Comparison of ENCODE assay signal across 28 cellular contexts in genomic region chr1:37123266-37123665, GRCh38.
DNase-seq lines count a peak whose midpoint lies in the region; ATAC-seq, FAIRE-seq and TF ChIP-seq lines count a peak whose summit lies in the region.
"Had no signal": no experiment of that assay in that cellular context is flagged by ENCODE, and none has a peak within 500 bp of the region (broad histone marks: within the 10 kb centered on the region; RNA-seq: fewer than 3 reads in every experiment).

No MANE protein-coding gene starts in this region.

- no peak overlapping the region for H3K23ac ChIP-seq in H1 (ENCODE audit: insufficient read length)
- H3K23ac ChIP-seq in neuronal stem cell (ENCODE audit: low read depth, low read length, poor library complexity) = no peak overlapping the region

- H2BK5ac ChIP-seq in H1 (ENCODE audit: low read depth, low read length) = no peak overlapping the region
- H2BK5ac ChIP-seq in neuronal stem cell (ENCODE audit: low read length) = no peak overlapping the region

- H3K4me1 ChIP-seq in NT2/D1 (ENCODE audit: insufficient read depth, insufficient read length) = peaks cover 6% of the 10 kb centered on the region
- H3K4me1 ChIP-seq in H1 (replicated peaks in 1 of 4; ENCODE audit: control insufficient read depth in 3 of 4, insufficient read depth in 4 of 4, low read length in 3 of 4) = no peaks in the 10 kb centered on the region
- H3K4me1 ChIP-seq in neuronal stem cell (ENCODE audit: control insufficient read depth in 2 of 2, insufficient read depth in 1 of 2, low read depth in 1 of 2, low read length in 2 of 2) = peaks cover 0 to 11% of the 10 kb centered on the region in 2 donors
- H3K4me1 ChIP-seq: BLaER1, breast epithelium had no signal

- H3K27ac ChIP-seq in H1 (ENCODE audit: low read depth, low read length) (no peak overlapping the region), neuronal stem cell (replicated peaks; ENCODE audit: low read length) (no peak overlapping the region)
- H3K27ac ChIP-seq: BLaER1, breast epithelium, dorsolateral prefrontal cortex, epithelial cell of prostate, RWPE1, tibial nerve had no signal

- DNase-seq in DMS79 (lab: John Stamatoyannopoulos, UW) = peak; percentile 36
- peak; percentile 16 for DNase-seq in NT2/D1 (ENCODE audit: low read depth, low spot score)
- DNase-seq in H1 (ENCODE audit: low read depth in 1 of 2, low spot score in 2 of 2) = no peak
- DNase-seq in neuronal stem cell (ENCODE audit: low spot score) = peak; percentile 11
- DNase-seq in type B pancreatic cell (ENCODE audit: extremely low spot score, unreplicated experiment) = no peak
- no peak for DNase-seq in endothelial cell (ENCODE audit: low spot score)
- DNase-seq in activated naive CD4-positive, alpha-beta T cell treated with anti-CD3 and anti-CD28 coated beads, Interleukin-2, amount 10 ng/mL, durations not matched to agents 7 days and 5 days = no peak
- DNase-seq: activated CD4-positive, alpha-beta T cell treated with anti-CD3 and anti-CD28 coated beads for 4 hours; activated CD8-positive, alpha-beta T cell treated with anti-CD3 and anti-CD28 coated beads, Interleukin-2, amount 10 ng/mL, durations not matched to agents 7 days and 5 days; amygdala; DMS53; dorsolateral prefrontal cortex; NCI-H1092; NCI-H1694 treated with DMSO at 0.1 percent for 48 hours; NCI-H2171; NCI-H510A treated with DMSO at 0.1 percent for 48 hours; nucleus accumbens had no signal

- H3K4ac ChIP-seq in H1 (replicated peaks; ENCODE audit: insufficient read length, low read depth, low read length) (no peak overlapping the region), neuronal stem cell (ENCODE audit: low read length) (no peak overlapping the region)

- H3K14ac ChIP-seq in H1 (ENCODE audit: insufficient read length) (no peak overlapping the region), neuronal stem cell (ENCODE audit: low read length) (no peak overlapping the region)

- no peaks in the 10 kb centered on the region for H3K23me2 ChIP-seq in H1 (ENCODE audit: low read depth, low read length)

- H2BK120ac ChIP-seq in H1 (replicated peaks; ENCODE audit: low read depth, low read length) (no peak overlapping the region), neuronal stem cell (ENCODE audit: low read depth, low read length) (no peak overlapping the region)

- H4K91ac ChIP-seq in H1 (replicated peaks; ENCODE audit: insufficient read length, low read length) = no peak overlapping the region
- no peak overlapping the region for H4K91ac ChIP-seq in neuronal stem cell (ENCODE audit: low read depth, low read length, poor library complexity)

- H3K27ac Mint-ChIP-seq in type B pancreatic cell (no peak overlapping the region), endothelial cell (ENCODE audit: unreplicated experiment) (no peak overlapping the region)
- H3K27ac Mint-ChIP-seq in activated naive CD4-positive, alpha-beta T cell treated with anti-CD3 and anti-CD28 coated beads, Interleukin-2, amount 10 ng/mL, durations not matched to agents 7 days and 5 days = no peak overlapping the region
- H3K27ac Mint-ChIP-seq: activated CD8-positive, alpha-beta T cell treated with anti-CD3 and anti-CD28 coated beads, Interleukin-2, amount 10 ng/mL, durations not matched to agents 7 days and 5 days; activated naive CD4-positive, alpha-beta T cell treated with anti-CD3 and anti-CD28 coated beads, Interleukin-2, amount 50 U/mL, for 72 hours; IgD-negative memory B cell; progenitor cell of endocrine pancreas; stimulated activated effector memory CD8-positive, alpha-beta T cell treated with anti-CD3 and anti-CD28 coated beads, Interleukin-12 subunit alpha, Interleukin-12 subunit beta, amount 100 ng/mL, for 72 hours had no signal

- H3K79me1 ChIP-seq in H1 (ENCODE audit: low read depth, low read length) = no peaks in the 10 kb centered on the region
- H3K79me1 ChIP-seq in neuronal stem cell (ENCODE audit: low read depth, low read length) = no peaks in the 10 kb centered on the region

- no peak overlapping the region for H2BK15ac ChIP-seq in H1 (ENCODE audit: low read length)
- no peak overlapping the region for H2BK15ac ChIP-seq in neuronal stem cell (ENCODE audit: low read length)

- H3K27me3 ChIP-seq in NT2/D1 (ENCODE audit: insufficient read depth, insufficient read length) (no peaks in the 10 kb centered on the region), H1 (replicated peaks in 1 of 4; ENCODE audit: control insufficient read depth in 3 of 4, extremely low read depth in 1 of 4, insufficient read depth in 3 of 4, low read length in 3 of 4) (no peaks in the 10 kb centered on the region; a peak in 1 of 7 replicates), neuronal stem cell (ENCODE audit: control insufficient read depth in 3 of 3, insufficient read depth in 3 of 3, low read depth in 1 of 3, low read length in 3 of 3) (no peaks in the 10 kb centered on the region)
- H3K27me3 ChIP-seq: BLaER1, breast epithelium, tibial nerve had no signal

- TF ChIP-seq CTCF in H1 (IDR thresholded peaks at IDR 0.05; ENCODE audit: control extremely low read depth in 1 of 3, insufficient read depth in 1 of 3, low read depth in 1 of 3, low read length in 3 of 3) (no peak), type B pancreatic cell (conservative IDR thresholded peaks at IDR 0.05) (no peak), endothelial cell (IDR thresholded peaks at IDR 0.05; ENCODE audit: unreplicated experiment) (no peak)

- FAIRE-seq in H1 (lab: Jason Lieb, UNC) = no peak
- FAIRE-seq: keratinocyte had no signal

- H2AK5ac ChIP-seq in H1 (ENCODE audit: low read depth, low read length) = no peak overlapping the region
- no peak overlapping the region for H2AK5ac ChIP-seq in neuronal stem cell (ENCODE audit: low read depth, low read length)

- no peak for ATAC-seq in GM19463 (IDR thresholded peaks at IDR 0.05; ENCODE audit: unreplicated experiment)
- ATAC-seq: activated CD8-positive, alpha-beta T cell treated with anti-CD3 and anti-CD28 coated beads, Interleukin-2, amount 10 ng/mL, durations not matched to agents 7 days and 5 days; activated naive CD4-positive, alpha-beta T cell treated with anti-CD3 and anti-CD28 coated beads, Interleukin-2, amount 50 U/mL, for 72 hours; stimulated activated effector memory CD8-positive, alpha-beta T cell treated with anti-CD3 and anti-CD28 coated beads, Interleukin-12 subunit alpha, Interleukin-12 subunit beta, amount 100 ng/mL, for 72 hours had no signal

- H2AFZ ChIP-seq in H1 (ENCODE audit: low read length) = no peak overlapping the region; the same call in 1 of the 2 replicates
- no peak overlapping the region for H2AFZ ChIP-seq in neuronal stem cell (ENCODE audit: low read length)

- H3K56ac ChIP-seq in H1 (replicated peaks; ENCODE audit: insufficient read length, low read depth, low read length) = no peak overlapping the region

- H3K27me3 Mint-ChIP-seq in type B pancreatic cell = peaks cover 25% of the 10 kb centered on the region
- H3K27me3 Mint-ChIP-seq in endothelial cell (ENCODE audit: unreplicated experiment) = peaks cover 6% of the 10 kb centered on the region
- H3K27me3 Mint-ChIP-seq in activated naive CD4-positive, alpha-beta T cell treated with anti-CD3 and anti-CD28 coated beads, Interleukin-2, amount 10 ng/mL, durations not matched to agents 7 days and 5 days = peaks cover 8% of the 10 kb centered on the region

- TF ChIP-seq POLR2A in H1 (IDR thresholded peaks at IDR 0.05; ENCODE audit: control extremely low read depth in 1 of 2, low read depth in 2 of 2, low read length in 2 of 2) = no peak

- no peak overlapping the region for H2BK20ac ChIP-seq in H1 (ENCODE audit: low read length)

- H3K36me3 Mint-ChIP-seq in type B pancreatic cell (no peaks in the 10 kb centered on the region), endothelial cell (ENCODE audit: low read depth, unreplicated experiment) (no peaks in the 10 kb centered on the region)
- H3K36me3 Mint-ChIP-seq in activated naive CD4-positive, alpha-beta T cell treated with anti-CD3 and anti-CD28 coated beads, Interleukin-2, amount 10 ng/mL, durations not matched to agents 7 days and 5 days = no peaks in the 10 kb centered on the region
- H3K36me3 Mint-ChIP-seq: activated naive CD4-positive, alpha-beta T cell treated with anti-CD3 and anti-CD28 coated beads, Interleukin-2, amount 50 U/mL, for 72 hours; stimulated activated effector memory CD8-positive, alpha-beta T cell treated with anti-CD3 and anti-CD28 coated beads, Interleukin-12 subunit alpha, Interleukin-12 subunit beta, amount 100 ng/mL, for 72 hours had no signal

- no peaks in the 10 kb centered on the region for H4K20me1 ChIP-seq in H1 (replicated peaks in 1 of 2; ENCODE audit: control insufficient read depth in 1 of 2, insufficient read depth in 2 of 2, low read length in 2 of 2)
- H4K20me1 ChIP-seq: BLaER1 had no signal

- H3K4me3 Mint-ChIP-seq in type B pancreatic cell (no peak overlapping the region), endothelial cell (ENCODE audit: unreplicated experiment) (no peak overlapping the region)
- no peak overlapping the region for H3K4me3 Mint-ChIP-seq in activated naive CD4-positive, alpha-beta T cell treated with anti-CD3 and anti-CD28 coated beads, Interleukin-2, amount 10 ng/mL, durations not matched to agents 7 days and 5 days
- H3K4me3 Mint-ChIP-seq: activated CD8-positive, alpha-beta T cell treated with anti-CD3 and anti-CD28 coated beads, Interleukin-2, amount 10 ng/mL, durations not matched to agents 7 days and 5 days; IgD-negative memory B cell; stimulated activated effector memory CD8-positive, alpha-beta T cell treated with anti-CD3 and anti-CD28 coated beads, Interleukin-12 subunit alpha, Interleukin-12 subunit beta, amount 100 ng/mL, for 72 hours had no signal

- CTCF ChIA-PET in H1 (lab: Charles Lee; ENCODE audit: partially characterized antibody) = interaction anchor here (0.8 to 2.6 kb wide), 5 partner anchors 30 to 513 kb away, joined by 3 to 10 read pairs (median 3); no protein-coding TSS in a partner anchor
- CTCF ChIA-PET in activated naive CD4-positive, alpha-beta T cell treated with anti-CD3 and anti-CD28 coated beads, Interleukin-2, amount 10 ng/mL, durations not matched to agents 7 days and 5 days (lab: Charles Lee) = no interaction called here

- peaks cover 4% of the 10 kb centered on the region for H3K4me1 Mint-ChIP-seq in type B pancreatic cell (ENCODE audit: unreplicated experiment)
- no peaks in the 10 kb centered on the region for H3K4me1 Mint-ChIP-seq in endothelial cell (ENCODE audit: unreplicated experiment)
- H3K4me1 Mint-ChIP-seq in activated naive CD4-positive, alpha-beta T cell treated with anti-CD3 and anti-CD28 coated beads, Interleukin-2, amount 10 ng/mL, durations not matched to agents 7 days and 5 days = no peaks in the 10 kb centered on the region
- H3K4me1 Mint-ChIP-seq: stimulated activated effector memory CD8-positive, alpha-beta T cell treated with anti-CD3 and anti-CD28 coated beads, Interleukin-12 subunit alpha, Interleukin-12 subunit beta, amount 100 ng/mL, for 72 hours had no signal

- no peak overlapping the region for H4K5ac ChIP-seq in H1 (ENCODE audit: insufficient read length, low read depth, low read length)

- H2BK12ac ChIP-seq in H1 (ENCODE audit: low read depth, low read length) = no peak overlapping the region
- no peak overlapping the region for H2BK12ac ChIP-seq in neuronal stem cell (ENCODE audit: low read length)

- H3K4me3 ChIP-seq in NT2/D1 (ENCODE audit: insufficient read length, low read depth) = no peak overlapping the region
- no peak overlapping the region for H3K4me3 ChIP-seq in H1 (ENCODE audit: extremely low read depth in 1 of 4, insufficient read depth in 2 of 4, low read depth in 3 of 4, low read length in 4 of 4)
- H3K4me3 ChIP-seq in neuronal stem cell (ENCODE audit: low read length in 2 of 2) = no peak overlapping the region
- H3K4me3 ChIP-seq: BLaER1, breast epithelium, dorsolateral prefrontal cortex, tibial nerve had no signal

- WGBS in H1 (ENCODE audit: extremely low coverage in 1 of 2, insufficient coverage in 1 of 2, insufficient read length in 1 of 2, insufficient replicate concordance in 2 of 2, low coverage in 1 of 2, low lambda C conversion rate in 2 of 2, missing lambda C conversion rate in 1 of 2), 2 experiments = 81% methylated on average over 4 of the region's 4 CpGs; no CpG with 5 or more reads in 1 of the 2 experiments
- no CpG with 5 or more reads among the region's 4 CpGs for WGBS in neuronal stem cell (ENCODE audit: extremely low coverage in 2 of 2, insufficient read length in 2 of 2, insufficient replicate concordance in 1 of 2), 2 donors

- H3K9ac ChIP-seq in NT2/D1 (ENCODE audit: insufficient read length, low read depth) = no peak overlapping the region
- no peak overlapping the region for H3K9ac ChIP-seq in H1 (replicated peaks in 1 of 4; ENCODE audit: extremely low read depth in 1 of 4, low read depth in 3 of 4, low read length in 3 of 4)
- no peak overlapping the region for H3K9ac ChIP-seq in neuronal stem cell (ENCODE audit: low read depth, low read length, poor library complexity)
- H3K9ac ChIP-seq: BLaER1 had no signal

- no peaks in the 10 kb centered on the region for H3K9me3 Mint-ChIP-seq in type B pancreatic cell
- H3K9me3 Mint-ChIP-seq in endothelial cell (ENCODE audit: unreplicated experiment) = no peaks in the 10 kb centered on the region
- H3K9me3 Mint-ChIP-seq in activated naive CD4-positive, alpha-beta T cell treated with anti-CD3 and anti-CD28 coated beads, Interleukin-2, amount 10 ng/mL, durations not matched to agents 7 days and 5 days = no peaks in the 10 kb centered on the region

- H3K18ac ChIP-seq in H1 (ENCODE audit: extremely low read depth, low read length) = no peak overlapping the region
- H3K18ac ChIP-seq in neuronal stem cell (ENCODE audit: low read length) = no peak overlapping the region

- no peak for TF ChIP-seq EP300 in H1 (IDR thresholded peaks at IDR 0.05; ENCODE audit: borderline replicate concordance in 1 of 2, low read depth in 2 of 2, low read length in 2 of 2)

- no peaks in the 10 kb centered on the region for H3K36me3 ChIP-seq in NT2/D1 (ENCODE audit: insufficient read depth, insufficient read length, low read length)
- H3K36me3 ChIP-seq in H1 (ENCODE audit: control insufficient read depth in 2 of 4, insufficient read depth in 4 of 4, low read length in 3 of 4) = no peaks in the 10 kb centered on the region
- H3K36me3 ChIP-seq in neuronal stem cell (replicated peaks in 1 of 2; ENCODE audit: control insufficient read depth in 2 of 2, insufficient read depth in 2 of 2, low read length in 2 of 2) = no peaks in the 10 kb centered on the region
- H3K36me3 ChIP-seq: BLaER1, breast epithelium, tibial nerve had no signal

- no peak for TF ChIP-seq RAD21 in H1 (IDR thresholded peaks at IDR 0.05 in 1 of 2, conservative IDR thresholded peaks at IDR 0.05 in 1 of 2; ENCODE audit: low read depth in 2 of 2, low read length in 2 of 2)

- H3K9me3 ChIP-seq in NT2/D1 (ENCODE audit: insufficient read depth, low read length) = peaks cover 16% of the 10 kb centered on the region
- no peaks in the 10 kb centered on the region for H3K9me3 ChIP-seq in H1 (ENCODE audit: insufficient read depth in 2 of 2, low read depth in 1 of 2, low read length in 1 of 2)
- no peaks in the 10 kb centered on the region for H3K9me3 ChIP-seq in neuronal stem cell (replicated peaks in 1 of 2; ENCODE audit: control insufficient read depth in 2 of 2, insufficient read depth in 1 of 2, low read depth in 1 of 2, low read length in 2 of 2)
- H3K9me3 ChIP-seq: BLaER1, breast epithelium had no signal

- H3K4me2 ChIP-seq in H1 (ENCODE audit: insufficient read depth in 1 of 2, low read depth in 2 of 2, low read length in 2 of 2) (no peak overlapping the region), neuronal stem cell (ENCODE audit: insufficient read depth, low read length, poor library complexity, severe bottlenecking) (no peak overlapping the region)
- H3K4me2 ChIP-seq: BLaER1 had no signal

- POLR2A ChIA-PET in H1 (lab: Charles Lee; ENCODE audit: partially characterized antibody) = no interaction called here

- H4K8ac ChIP-seq in H1 (ENCODE audit: extremely low read depth, insufficient read depth, low read length) (peak overlapping the region; percentile 71; the same call in 1 of the 2 replicates), neuronal stem cell (ENCODE audit: low read depth, low read length) (no peak overlapping the region)

- no peaks in the 10 kb centered on the region for H3K79me2 ChIP-seq in H1 (ENCODE audit: control insufficient read depth in 1 of 2, insufficient read depth in 2 of 2, low read length in 2 of 2)

Comparison
In these comparisons a context has a peak if more than half of its experiments do, and no peak if none do; other contexts are left out.
1. DNase-seq: peak in DMS79 (single experiment), NT2/D1 (single experiment) and neuronal stem cell (single experiment); none in H1 (0 of 2), type B pancreatic cell (single experiment), endothelial cell (single experiment) and activated naive CD4-positive, alpha-beta T cell treated with anti-CD3 and anti-CD28 coated beads, Interleukin-2, amount 10 ng/mL, durations not matched to agents 7 days and 5 days (single experiment).